In genomic region chr12:12611512-12612306, GRCh38 we compare ENCODE assay signal across 1 cellular context.
A peak's percentile ranks its signal among the peaks of the same experiment; 100 is the strongest.
TF ChIP-seq lines count a peak whose summit lies in the region.

TSS of gene CREBL2 (plus strand) at chr12:12611876. CDS start at chr12:12612173, 297 bp downstream.

TF ChIP-seq in SK-N-SH, 30 proteins besides CTCF, POLR2A, EP300 and RAD21 (continued from another document):
- TF ChIP-seq USF2 (IDR thresholded peaks at IDR 0.05; ENCODE audit: borderline replicate concordance, low read depth, low read length) (0 out of 2 replicates have a peak, but pooled peaks have one; percentile 2), RCOR1 (IDR thresholded peaks at IDR 0.05; ENCODE audit: low read length) (peak; percentile 39; the same call in 1 of the 2 replicates), IRF3 (IDR thresholded peaks at IDR 0.05; ENCODE audit: low read depth, low read length) (no peak), RXRA (IDR thresholded peaks at IDR 0.05; ENCODE audit: borderline replicate concordance, low read depth) (no peak), POLR2AphosphoS5 (IDR thresholded peaks at IDR 0.05; ENCODE audit: low read depth, low read length) (peak; percentile 74), RFX5 (IDR thresholded peaks at IDR 0.05; ENCODE audit: low read length) (peak; percentile 22; the same call in 1 of the 2 replicates), CHD2 (IDR thresholded peaks at IDR 0.05; ENCODE audit: low read length, partially characterized antibody) (peak; percentile 93), USF1 (IDR thresholded peaks at IDR 0.05; ENCODE audit: borderline replicate concordance, low read depth) (0 out of 2 replicates have a peak, but pooled peaks have one; percentile 29), SIN3A (IDR thresholded peaks at IDR 0.05; ENCODE audit: borderline replicate concordance, low read depth, low read length) (peak; percentile 84), PBX3 (IDR thresholded peaks at IDR 0.05) (peak; percentile 36), GABPA (IDR thresholded peaks at IDR 0.05; ENCODE audit: low read depth) (0 out of 2 replicates have a peak, but pooled peaks have one; percentile 11), FOXJ3 (CRISPR knock-in tag; IDR thresholded peaks at IDR 0.05) (peak; percentile 94), JUND (IDR thresholded peaks at IDR 0.05) (peak; percentile 17; the same call in 1 of the 2 replicates)
TF ChIP-seq in SK-N-SH: peak in this region for 22.
